In genomic region chr6:145475794-145476396, GRCh38 we compare ENCODE assay signal across 32 cellular contexts.
"Had no signal": no experiment of that assay in that cellular context is flagged by ENCODE, and none has a peak within 500 bp of the region (broad histone marks: within the 10 kb centered on the region; RNA-seq: fewer than 3 reads in every experiment).

No MANE protein-coding gene starts in this region.

- H3K4me1 Mint-ChIP-seq: naive thymus-derived CD8-positive, alpha-beta T cell; nephron progenitor cell; neural crest cell; stimulated activated memory B cell treated with anti-CD40 and anti-IgM and Interleukin-4, amounts not matched to agents 10 μg/mL and 1 μg/mL and 100 μg/mL, for 72 hours; stimulated activated naive CD8-positive, alpha-beta T cell treated with anti-CD3 and anti-CD28 coated beads, Interleukin-15, amount 100 ng/mL, for 72 hours had no signal

- H3K4me2 ChIP-seq: smooth muscle cell had no signal

- H3K79me2 ChIP-seq: parathyroid adenoma had no signal

- H3K27ac ChIP-seq: ovary, parathyroid adenoma, psoas muscle, skin epidermis, spleen, suprapubic skin, testis, tibial artery, transverse colon, upper lobe of right lung, uterus had no signal

- H2AFZ ChIP-seq: parathyroid adenoma had no signal

- H3K27me3 Mint-ChIP-seq: naive thymus-derived CD8-positive, alpha-beta T cell; natural killer cell treated with Interleukin-12 subunit alpha and Interleukin-12 subunit beta and Interleukin-15 and Interleukin-18, amount 100 ng/mL, for 72 hours; progenitor cell of endocrine pancreas; stimulated activated memory B cell treated with anti-CD40 and anti-IgM and Interleukin-4, amounts not matched to agents 10 μg/mL and 1 μg/mL and 100 μg/mL, for 72 hours; stimulated activated naive CD8-positive, alpha-beta T cell treated with anti-CD3 and anti-CD28 coated beads, Interleukin-15, amount 100 ng/mL, for 72 hours; type B pancreatic cell had no signal

- H3K36me3 Mint-ChIP-seq: stimulated activated memory B cell treated with anti-CD40 and anti-IgM and Interleukin-4, amounts not matched to agents 10 μg/mL and 1 μg/mL and 100 μg/mL, for 72 hours; type B pancreatic cell had no signal

- H3K9ac ChIP-seq: parathyroid adenoma had no signal

- ATAC-seq: naive thymus-derived CD8-positive, alpha-beta T cell; natural killer cell treated with Interleukin-12 subunit alpha and Interleukin-12 subunit beta and Interleukin-15 and Interleukin-18, amount 100 ng/mL, for 72 hours; psoas muscle; right cardiac atrium; sciatic nerve; stimulated activated memory B cell treated with anti-CD40 and anti-IgM and Interleukin-4, amounts not matched to agents 10 μg/mL and 1 μg/mL and 100 μg/mL, for 72 hours; stimulated activated naive CD8-positive, alpha-beta T cell treated with anti-CD3 and anti-CD28 coated beads, Interleukin-15, amount 100 ng/mL, for 72 hours; stimulated activated naive CD8-positive, alpha-beta T cell treated with anti-CD3 and anti-CD28 coated beads, Interleukin-15, Interleukin-2, amounts not matched to agents 100 U/mL and 50 U/mL, for 24 hours; upper lobe of right lung had no signal

- H3K9me3 ChIP-seq: ovary, testis had no signal

- H3K4me3 ChIP-seq: ovary, psoas muscle, skin epidermis, smooth muscle cell, spleen, suprapubic skin, testis, tibial artery, transverse colon, upper lobe of right lung, uterus had no signal

- H3K27ac Mint-ChIP-seq: naive thymus-derived CD8-positive, alpha-beta T cell; natural killer cell treated with Interleukin-12 subunit alpha and Interleukin-12 subunit beta and Interleukin-15 and Interleukin-18, amount 100 ng/mL, for 72 hours; nephron progenitor cell; progenitor cell of endocrine pancreas; stimulated activated memory B cell treated with anti-CD40 and anti-IgM and Interleukin-4, amounts not matched to agents 10 μg/mL and 1 μg/mL and 100 μg/mL, for 72 hours; stimulated activated naive CD8-positive, alpha-beta T cell treated with anti-CD3 and anti-CD28 coated beads, Interleukin-15, amount 100 ng/mL, for 72 hours; type B pancreatic cell had no signal

- H3K36me3 ChIP-seq: ovary, spleen, suprapubic skin, tibial artery, transverse colon, upper lobe of right lung, uterus had no signal

- H3K27me3 ChIP-seq: ovary, spleen, suprapubic skin, testis, tibial artery, transverse colon, upper lobe of right lung, uterus had no signal

- DNase-seq: naive thymus-derived CD8-positive, alpha-beta T cell; nephron progenitor cell; occipital lobe; ovary; posterior cingulate gyrus; psoas muscle; right cardiac atrium; spleen; stimulated activated CD4-positive, alpha-beta T cell treated with anti-CD3 and anti-CD28 coated beads, Interleukin-12 subunit alpha, Interleukin-12 subunit beta, amount 100 ng/mL, for 4 hours; stimulated activated CD4-positive, alpha-beta T cell treated with anti-CD3 and anti-CD28 coated beads, Interleukin-1b, Interleukin-23, amount 100 ng/mL, for 48 hours; stimulated activated CD4-positive, alpha-beta T cell treated with anti-CD3 and anti-CD28 coated beads, Interleukin-4, amount 100 ng/mL, for 1 hour; stimulated activated CD4-positive, alpha-beta T cell treated with anti-CD3 and anti-CD28 coated beads, Interleukin-4, amount 100 ng/mL, for 4 hours; stimulated activated CD8-positive, alpha-beta memory T cell treated with anti-CD3 and anti-CD28 coated beads, Interleukin-4, amount 100 ng/mL, for 48 hours; stimulated activated naive CD4-positive, alpha-beta T cell; stimulated activated naive CD8-positive, alpha-beta T cell treated with anti-CD3 and anti-CD28 coated beads, Interleukin-15, amount 100 ng/mL, for 72 hours; stimulated activated naive CD8-positive, alpha-beta T cell treated with anti-CD3 and anti-CD28 coated beads, Interleukin-15, Interleukin-2, amounts not matched to agents 100 U/mL and 50 U/mL, for 24 hours; substantia nigra; testis; tibial artery; transverse colon; upper lobe of right lung; uterus had no signal

- H3K4me1 ChIP-seq: parathyroid adenoma, psoas muscle, spleen, suprapubic skin, testis, tibial artery, transverse colon, upper lobe of right lung, uterus had no signal

- H3K4me3 Mint-ChIP-seq: naive thymus-derived CD8-positive, alpha-beta T cell; natural killer cell treated with Interleukin-12 subunit alpha and Interleukin-12 subunit beta and Interleukin-15 and Interleukin-18, amount 100 ng/mL, for 72 hours; nephron progenitor cell; neural crest cell; stimulated activated memory B cell treated with anti-CD40 and anti-IgM and Interleukin-4, amounts not matched to agents 10 μg/mL and 1 μg/mL and 100 μg/mL, for 72 hours; stimulated activated naive CD8-positive, alpha-beta T cell treated with anti-CD3 and anti-CD28 coated beads, Interleukin-15, amount 100 ng/mL, for 72 hours; type B pancreatic cell had no signal
